ENCODE assay signal across 12 cellular contexts in genomic region chr11:69880041-69880802, GRCh38.
"Had no signal": no experiment of that assay in that cellular context is flagged by ENCODE, and none has a peak within 500 bp of the region (broad histone marks: within the 10 kb centered on the region; RNA-seq: fewer than 3 reads in every experiment).

No MANE protein-coding gene starts in this region.

- DNase-seq: activated T-cell treated with anti-CD3 and anti-CD28 coated beads, Interleukin-2, amount 50 U/mL, for 4 hours; effector CD8-positive, alpha-beta T cell; stimulated activated CD4-positive, alpha-beta T cell treated with anti-CD3 and anti-CD28 coated beads, Interleukin-15, amount 100 ng/mL, for 24 hours; stimulated activated CD4-positive, alpha-beta T cell treated with anti-CD3 and anti-CD28 coated beads, Interleukin-4, amount 100 ng/mL, for 24 hours; T-helper 17 cell; thyroid gland had no signal

- H3K4me1 ChIP-seq: gastroesophageal sphincter, thyroid gland had no signal

- H2AFZ ChIP-seq: hepatocyte had no signal

- H3K27me3 ChIP-seq: cardiac muscle cell, hepatocyte, thyroid gland had no signal

- H3K4me3 ChIP-seq: cardiac muscle cell, coronary artery, gastroesophageal sphincter, hepatocyte, thyroid gland had no signal

- H3K9me3 ChIP-seq: gastroesophageal sphincter, thyroid gland had no signal

- H3K4me2 ChIP-seq: hepatocyte had no signal

- H3K36me3 ChIP-seq: cardiac muscle cell, gastroesophageal sphincter, thyroid gland had no signal

- H3K4me3 Mint-ChIP-seq: activated T-cell treated with anti-CD3 and anti-CD28 coated beads, Interleukin-2, amount 50 U/mL, for 4 hours; T-helper 17 cell had no signal

- H3K9me3 Mint-ChIP-seq: activated T-cell treated with anti-CD3 and anti-CD28 coated beads, Interleukin-2, amount 50 U/mL, for 4 hours had no signal

- H3K27ac ChIP-seq: cardiac muscle cell, coronary artery, epithelial cell of prostate, gastroesophageal sphincter, hepatocyte, thyroid gland had no signal

- H3K27ac Mint-ChIP-seq: T-helper 17 cell had no signal

- H3K4me1 Mint-ChIP-seq: T-helper 17 cell had no signal

- ATAC-seq: activated T-cell treated with anti-CD3 and anti-CD28 coated beads, Interleukin-2, amount 50 U/mL, for 4 hours; gastroesophageal sphincter; SK-N-SH treated with all-trans-retinoic acid at 6 μM for 48 hours; T-helper 17 cell had no signal
